In the genomic region with DNA sequence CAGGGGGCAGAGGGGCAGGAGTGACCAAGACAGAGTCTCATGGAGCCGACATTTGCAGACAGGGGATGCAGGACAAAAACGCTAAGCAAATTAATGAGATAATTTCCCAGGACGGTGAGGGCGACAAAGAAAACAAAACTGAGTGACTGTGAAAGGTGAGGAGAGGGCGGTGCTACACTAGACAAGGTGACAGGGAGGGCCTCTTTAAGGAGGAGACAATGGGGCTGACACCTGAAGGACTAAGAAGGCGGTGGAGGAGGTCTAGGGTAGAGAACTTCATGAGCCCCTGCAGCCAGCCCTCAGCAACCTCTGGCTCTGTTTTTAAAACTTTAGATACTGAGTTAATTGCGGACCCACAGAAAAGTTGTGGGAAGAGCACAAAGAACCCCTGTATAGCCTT, we compare ENCODE assay signal across 13 cellular contexts. TPM values are rescaled to one million over a fixed set of nuclear protein-coding genes. Genes with fewer than 3 reads are reported as not detected.
DNase-seq lines count a peak whose midpoint lies in the region; ATAC-seq and TF ChIP-seq lines count a peak whose summit lies in the region.
"Had no signal": no experiment of that assay in that cellular context is flagged by ENCODE, and none has a peak within 500 bp of the region (broad histone marks: within the 10 kb centered on the region; RNA-seq: fewer than 3 reads in every experiment).

No MANE protein-coding gene starts in this region.

- H3K36me3 Mint-ChIP-seq in natural killer cell (no peaks in the 10 kb centered on the region), WTC11 (no peaks in the 10 kb centered on the region), endodermal cell (ENCODE audit: low read depth) (no peaks in the 10 kb centered on the region)
- no peaks in the 10 kb centered on the region for H3K36me3 Mint-ChIP-seq in natural killer cell treated with Interleukin-12 subunit alpha and Interleukin-12 subunit beta and Interleukin-15 and Interleukin-18, amount 100 ng/mL, for 72 hours
- peaks cover 2% of the 10 kb centered on the region for H3K36me3 Mint-ChIP-seq in activated T-helper 1 cell treated with anti-CD3 and anti-CD28 coated beads, Interleukin-12 subunit alpha, Interleukin-12 subunit beta, Interleukin-2, Interleukin-4 antibody, amounts not matched to agents 30 ng/mL and 10 ng/mL and 1 ng/mL, durations not matched to agents 14 hours and 24 hours and 36 hours (ENCODE audit: low read depth)

- H3K9me3 ChIP-seq in endodermal cell (ENCODE audit: control insufficient read depth, low read length) (no peaks in the 10 kb centered on the region), lower lobe of right lung (no peaks in the 10 kb centered on the region)
- H3K9me3 ChIP-seq: BE2C, Caco-2 had no signal

- CTCF ChIA-PET in WTC11 (lab: Charles Lee): no interaction called here

- H3K9me3 Mint-ChIP-seq in natural killer cell (no peaks in the 10 kb centered on the region), WTC11 (no peaks in the 10 kb centered on the region), endodermal cell (no peaks in the 10 kb centered on the region)
- H3K9me3 Mint-ChIP-seq in natural killer cell treated with Interleukin-12 subunit alpha and Interleukin-12 subunit beta and Interleukin-15 and Interleukin-18, amount 100 ng/mL, for 72 hours: no peaks in the 10 kb centered on the region
- H3K9me3 Mint-ChIP-seq in activated T-helper 1 cell treated with anti-CD3 and anti-CD28 coated beads, Interleukin-12 subunit alpha, Interleukin-12 subunit beta, Interleukin-2, Interleukin-4 antibody, amounts not matched to agents 30 ng/mL and 10 ng/mL and 1 ng/mL, durations not matched to agents 14 hours and 24 hours and 36 hours: no peaks in the 10 kb centered on the region
- H3K9me3 Mint-ChIP-seq: CD4-positive, alpha-beta T cell had no signal

- H3K27ac Mint-ChIP-seq in natural killer cell (peak overlapping the region; percentile 4 to 21), WTC11 (no peak overlapping the region), endodermal cell (peak overlapping the region; percentile 10)
- peak overlapping the region in 1 of 2 donors; percentile 26 for H3K27ac Mint-ChIP-seq in natural killer cell treated with Interleukin-12 subunit alpha and Interleukin-12 subunit beta and Interleukin-15 and Interleukin-18, amount 100 ng/mL, for 72 hours
- H3K27ac Mint-ChIP-seq in activated T-helper 1 cell treated with anti-CD3 and anti-CD28 coated beads, Interleukin-12 subunit alpha, Interleukin-12 subunit beta, Interleukin-2, Interleukin-4 antibody, amounts not matched to agents 30 ng/mL and 10 ng/mL and 1 ng/mL, durations not matched to agents 14 hours and 24 hours and 36 hours: no peak overlapping the region
- H3K27ac Mint-ChIP-seq: CD4-positive, alpha-beta T cell had no signal

- intact Hi-C loops in natural killer cell (cut with micrococcal nuclease): no loop called here
- intact Hi-C loops in activated T-helper 1 cell treated with anti-CD3 and anti-CD28 coated beads, Interleukin-12 subunit alpha, Interleukin-12 subunit beta, Interleukin-2, Interleukin-4 antibody, amounts not matched to agents 30 ng/mL and 10 ng/mL and 1 ng/mL, durations not matched to agents 14 hours and 24 hours and 36 hours (cut with micrococcal nuclease): no loop called here
- intact Hi-C loops in lower lobe of right lung (cut with DNase I): no loop called here

- no peak overlapping the region for H3K9ac ChIP-seq in endodermal cell (ENCODE audit: extremely low read depth, low read length, poor library complexity, severe bottlenecking)
- H3K9ac ChIP-seq: GM23248 had no signal

- H3K4me3 Mint-ChIP-seq in natural killer cell (no peak overlapping the region), WTC11 (no peak overlapping the region), endodermal cell (no peak overlapping the region)
- H3K4me3 Mint-ChIP-seq in natural killer cell treated with Interleukin-12 subunit alpha and Interleukin-12 subunit beta and Interleukin-15 and Interleukin-18, amount 100 ng/mL, for 72 hours: no peak overlapping the region
- no peak overlapping the region for H3K4me3 Mint-ChIP-seq in activated T-helper 1 cell treated with anti-CD3 and anti-CD28 coated beads, Interleukin-12 subunit alpha, Interleukin-12 subunit beta, Interleukin-2, Interleukin-4 antibody, amounts not matched to agents 30 ng/mL and 10 ng/mL and 1 ng/mL, durations not matched to agents 14 hours and 24 hours and 36 hours
- H3K4me3 Mint-ChIP-seq: CD4-positive, alpha-beta T cell had no signal

- 68 to 69% methylated on average over 7 of the region's 7 CpGs for WGBS in endodermal cell (ENCODE audit: insufficient coverage in 1 of 2, insufficient read length in 1 of 2), 2 experiments

- TF ChIP-seq CTCF in natural killer cell (IDR thresholded peaks at IDR 0.05) (no peak), WTC11 (IDR thresholded peaks at IDR 0.05) (no peak), endodermal cell (conservative IDR thresholded peaks at IDR 0.05) (no peak), lower lobe of right lung (IDR thresholded peaks at IDR 0.05) (no peak)

- no peak overlapping the region for H3K4me3 ChIP-seq in endodermal cell (ENCODE audit: low read length)
- no peak overlapping the region for H3K4me3 ChIP-seq in lower lobe of right lung
- H3K4me3 ChIP-seq: GM23248 had no signal

- H3K4me1 ChIP-seq in endodermal cell (ENCODE audit: control insufficient read depth, insufficient read depth, low read length) (peaks cover 4% of the 10 kb centered on the region), lower lobe of right lung (no peaks in the 10 kb centered on the region)
- H3K4me1 ChIP-seq: Caco-2 had no signal

- H3K27me3 ChIP-seq in endodermal cell (ENCODE audit: control insufficient read depth, insufficient read depth, low read length, poor library complexity, severe bottlenecking) (no peaks in the 10 kb centered on the region), lower lobe of right lung (ENCODE audit: low read depth) (no peaks in the 10 kb centered on the region)
- H3K27me3 ChIP-seq: BE2C had no signal

- H3K36me3 ChIP-seq in endodermal cell (ENCODE audit: control insufficient read depth, insufficient read depth, low read length) (no peaks in the 10 kb centered on the region), lower lobe of right lung (no peaks in the 10 kb centered on the region)
- H3K36me3 ChIP-seq: BE2C had no signal

- H3K4me1 Mint-ChIP-seq in natural killer cell (peaks cover 30 to 43% of the 10 kb centered on the region in 2 donors), WTC11 (peaks cover 8% of the 10 kb centered on the region), endodermal cell (peaks cover 20% of the 10 kb centered on the region)
- H3K4me1 Mint-ChIP-seq in natural killer cell treated with Interleukin-12 subunit alpha and Interleukin-12 subunit beta and Interleukin-15 and Interleukin-18, amount 100 ng/mL, for 72 hours (ENCODE audit: low read depth in 2 of 2): peaks cover 7 to 28% of the 10 kb centered on the region in 2 donors
- H3K4me1 Mint-ChIP-seq in activated T-helper 1 cell treated with anti-CD3 and anti-CD28 coated beads, Interleukin-12 subunit alpha, Interleukin-12 subunit beta, Interleukin-2, Interleukin-4 antibody, amounts not matched to agents 30 ng/mL and 10 ng/mL and 1 ng/mL, durations not matched to agents 14 hours and 24 hours and 36 hours (ENCODE audit: low read depth): no peaks in the 10 kb centered on the region

- no peak for DNase-seq in natural killer cell
- DNase-seq in natural killer cell treated with Interleukin-12 subunit alpha and Interleukin-12 subunit beta and Interleukin-15 and Interleukin-18, amount 100 ng/mL, for 72 hours (ENCODE audit: low spot score): no peak
- DNase-seq in WTC11 (ENCODE audit: low spot score): no peak
- DNase-seq in endodermal cell: no peak
- no peak for DNase-seq in left lobe of liver (ENCODE audit: low spot score)
- DNase-seq in activated T-helper 1 cell treated with anti-CD3 and anti-CD28 coated beads, Interleukin-12 subunit alpha, Interleukin-12 subunit beta, Interleukin-2, Interleukin-4 antibody, amounts not matched to agents 30 ng/mL and 10 ng/mL and 1 ng/mL, durations not matched to agents 14 hours and 24 hours and 36 hours (ENCODE audit: low spot score): no peak
- no peak for DNase-seq in lower lobe of right lung
- DNase-seq: BE2C; Caco-2; CD4-positive, alpha-beta T cell; GDM1; GM23248 had no signal

- no peak for ATAC-seq in natural killer cell
- no peak for ATAC-seq in natural killer cell treated with Interleukin-12 subunit alpha and Interleukin-12 subunit beta and Interleukin-15 and Interleukin-18, amount 100 ng/mL, for 72 hours
- peak; percentile 53 for ATAC-seq in WTC11
- no peak for ATAC-seq in left lobe of liver
- no peak for ATAC-seq in lower lobe of right lung

- H3K27ac ChIP-seq in endodermal cell (ENCODE audit: low read depth, low read length) (no peak overlapping the region), lower lobe of right lung (no peak overlapping the region)
- H3K27ac ChIP-seq: C4-2B, GM23248 had no signal

- H3K27me3 Mint-ChIP-seq in natural killer cell (ENCODE audit: low read depth in 2 of 2) (no peaks in the 10 kb centered on the region), WTC11 (ENCODE audit: low read depth) (no peaks in the 10 kb centered on the region), endodermal cell (ENCODE audit: insufficient read depth) (no peaks in the 10 kb centered on the region)
- H3K27me3 Mint-ChIP-seq in natural killer cell treated with Interleukin-12 subunit alpha and Interleukin-12 subunit beta and Interleukin-15 and Interleukin-18, amount 100 ng/mL, for 72 hours: no peaks in the 10 kb centered on the region
- H3K27me3 Mint-ChIP-seq in activated T-helper 1 cell treated with anti-CD3 and anti-CD28 coated beads, Interleukin-12 subunit alpha, Interleukin-12 subunit beta, Interleukin-2, Interleukin-4 antibody, amounts not matched to agents 30 ng/mL and 10 ng/mL and 1 ng/mL, durations not matched to agents 14 hours and 24 hours and 36 hours (ENCODE audit: insufficient read depth): no peaks in the 10 kb centered on the region
- H3K27me3 Mint-ChIP-seq: CD4-positive, alpha-beta T cell had no signal

- POLR2A ChIA-PET in WTC11 (lab: Charles Lee): no interaction called here

TF ChIP-seq in WTC11, 78 proteins besides CTCF, POLR2A, EP300 and RAD21 (continues in another document):
- TF ChIP-seq NFYB (CRISPR knock-in tag; conservative IDR thresholded peaks at IDR 0.05; ENCODE audit: low read depth) (no peak), SP1 (CRISPR knock-in tag; conservative IDR thresholded peaks at IDR 0.05) (no peak), HMGA2 (CRISPR knock-in tag; IDR thresholded peaks at IDR 0.05) (no peak)

RNA-seq across cellular contexts. Expression of gene IQSEC1, which starts 41.6 kb away (rescaled TPM):
- total RNA-seq in natural killer cell (100 to 1,000 TPM; 124 to 189 (median 138) TPM), WTC11 (2021) (35.0 to 37.2 TPM (median 36.4 TPM) in 3 replicates), endodermal cell (10 to 100 TPM; 22.7 to 24.5 TPM), left lobe of liver (58.7 TPM), lower lobe of right lung (82.3 TPM)
- 10 to 100 TPM; 93.7 to 95.8 TPM for total RNA-seq in natural killer cell treated with Interleukin-12 subunit alpha and Interleukin-12 subunit beta and Interleukin-15 and Interleukin-18, amount 100 ng/mL, for 72 hours
- 39.0 TPM for polyA plus RNA-seq in endodermal cell (2013, experiment 1 of 2)
- polyA plus RNA-seq in endodermal cell (2013, experiment 2 of 2): 38.9 TPM
- total RNA-seq in activated T-helper 1 cell treated with anti-CD3 and anti-CD28 coated beads, Interleukin-12 subunit alpha, Interleukin-12 subunit beta, Interleukin-2, Interleukin-4 antibody, amounts not matched to agents 30 ng/mL and 10 ng/mL and 1 ng/mL, durations not matched to agents 14 hours and 24 hours and 36 hours: 24.9 and 31.4 TPM in 2 replicates

Comparison
In these comparisons a context has a peak if more than half of its experiments do, and no peak if none do; other contexts are left out.
1. H3K27ac Mint-ChIP-seq: peak in natural killer cell (2 of 2) and endodermal cell (single experiment); none in WTC11 (single experiment) and activated T-helper 1 cell treated with anti-CD3 and anti-CD28 coated beads, Interleukin-12 subunit alpha, Interleukin-12 subunit beta, Interleukin-2, Interleukin-4 antibody, amounts not matched to agents 30 ng/mL and 10 ng/mL and 1 ng/mL, durations not matched to agents 14 hours and 24 hours and 36 hours (single experiment).